In genomic region chr4:105708376-105709080, GRCh38 we compare ENCODE assay signal across 1 cellular context.
A peak's percentile ranks its signal among the peaks of the same experiment; 100 is the strongest.
TF ChIP-seq lines count a peak whose summit lies in the region.

GSTCD (plus strand) TSS chr4:105708784; CDS start chr4:105717614, 8,830 bp downstream.
INTS12 (minus strand) TSS chr4:105708689; CDS start chr4:105700005, 8,684 bp downstream.

TF ChIP-seq in HEK293, 187 proteins besides CTCF, POLR2A, EP300 and RAD21 (continued from another document and continues in another):
- TF ChIP-seq ZNF645 (tag by site-specific recombination; IDR thresholded peaks at IDR 0.05), result 0 out of 2 replicates have a peak, but pooled peaks have one; percentile 18
- TF ChIP-seq ZNF239 (tag by site-specific recombination; IDR thresholded peaks at IDR 0.05), result peak; percentile 64; the same call in 1 of the 2 replicates
- no peak for TF ChIP-seq ZFP41 (tag by site-specific recombination; IDR thresholded peaks at IDR 0.05; ENCODE audit: borderline replicate concordance)
- TF ChIP-seq ZNF16 (tag by site-specific recombination; IDR thresholded peaks at IDR 0.05; ENCODE audit: low read depth), result no peak
- 0 out of 2 replicates have a peak, but pooled peaks have one; percentile 22 for TF ChIP-seq MYNN (tag by site-specific recombination; IDR thresholded peaks at IDR 0.05; ENCODE audit: borderline replicate concordance)
- 0 out of 2 replicates have a peak, but pooled peaks have one; percentile 35 for TF ChIP-seq ZNF174 (tag by site-specific recombination; IDR thresholded peaks at IDR 0.05)
- TF ChIP-seq ZNF521 (tag by site-specific recombination; IDR thresholded peaks at IDR 0.05), result no peak
- no peak; the same call in none of the 2 replicates for TF ChIP-seq EGR2 (tag by site-specific recombination; IDR thresholded peaks at IDR 0.05; ENCODE audit: low read depth)
- peak; percentile 34; the same call in 1 of the 2 replicates for TF ChIP-seq ZSCAN16 (tag by site-specific recombination; IDR thresholded peaks at IDR 0.05)
- TF ChIP-seq HOXC10 (CRISPR knock-in tag; IDR thresholded peaks at IDR 0.05), result no peak
- TF ChIP-seq ZNF175 (tag by site-specific recombination; IDR thresholded peaks at IDR 0.05), result no peak
- no peak for TF ChIP-seq ZNF155 (tag by site-specific recombination; IDR thresholded peaks at IDR 0.05)
- no peak for TF ChIP-seq ZNF19 (tag by site-specific recombination; IDR thresholded peaks at IDR 0.05; ENCODE audit: low read depth)
- TF ChIP-seq PBX3 (CRISPR knock-in tag; IDR thresholded peaks at IDR 0.05), result peak; percentile 59; the same call in 1 of the 2 replicates
- TF ChIP-seq ZNF132 (tag by site-specific recombination; IDR thresholded peaks at IDR 0.05; ENCODE audit: borderline replicate concordance), result no peak
- TF ChIP-seq ZBTB10 (tag by site-specific recombination; IDR thresholded peaks at IDR 0.05), result peak; percentile 48; the same call in 1 of the 2 replicates
- peak; percentile 78; the same call in 1 of the 2 replicates for TF ChIP-seq REPIN1 (tag by site-specific recombination; IDR thresholded peaks at IDR 0.05; ENCODE audit: low read depth)
- peak; percentile 92; the same call in 1 of the 2 replicates for TF ChIP-seq ZNF626 (tag by site-specific recombination; IDR thresholded peaks at IDR 0.05)
- TF ChIP-seq ZSCAN30 (tag by site-specific recombination; IDR thresholded peaks at IDR 0.05), result peak; percentile 99
- TF ChIP-seq ZBTB8A (tag by site-specific recombination; IDR thresholded peaks at IDR 0.05), result peak; percentile 67
- peak; percentile 90 for TF ChIP-seq ZBTB17 (tag by site-specific recombination; IDR thresholded peaks at IDR 0.05)
- TF ChIP-seq YY1 (tag by site-specific recombination; IDR thresholded peaks at IDR 0.05), result peak; percentile 88
- peak; percentile 50; the same call in 1 of the 2 replicates for TF ChIP-seq PRDM4 (tag by site-specific recombination; IDR thresholded peaks at IDR 0.05)
- TF ChIP-seq ZEB2 (tag by site-specific recombination; IDR thresholded peaks at IDR 0.05), result peak; percentile 100
- TF ChIP-seq KLF17 (tag by site-specific recombination; IDR thresholded peaks at IDR 0.05), result peak; percentile 98
- TF ChIP-seq ZNF426 (tag by site-specific recombination; IDR thresholded peaks at IDR 0.05), result no peak
- TF ChIP-seq ZNF660 (tag by site-specific recombination; IDR thresholded peaks at IDR 0.05), result peak; percentile 99
- no peak for TF ChIP-seq ZNF48 (tag by site-specific recombination; IDR thresholded peaks at IDR 0.05)
- 0 out of 2 replicates have a peak, but pooled peaks have one; percentile 74 for TF ChIP-seq ZNF558 (tag by site-specific recombination; IDR thresholded peaks at IDR 0.05)
- TF ChIP-seq ZNF585B (tag by site-specific recombination; IDR thresholded peaks at IDR 0.05), result no peak
- no peak for TF ChIP-seq ZNF544 (tag by site-specific recombination; IDR thresholded peaks at IDR 0.05)
- no peak for TF ChIP-seq SETDB1 (IDR thresholded peaks at IDR 0.05; ENCODE audit: insufficient read length, low read length)
- no peak for TF ChIP-seq ZNF791 (tag by site-specific recombination; IDR thresholded peaks at IDR 0.05)
- TF ChIP-seq ZNF423 (tag by site-specific recombination; IDR thresholded peaks at IDR 0.05), result no peak
- TF ChIP-seq ZFP3 (tag by site-specific recombination; IDR thresholded peaks at IDR 0.05; ENCODE audit: low read depth), result no peak
- no peak for TF ChIP-seq ZNF701 (tag by site-specific recombination; IDR thresholded peaks at IDR 0.05)
- peak; percentile 65 for TF ChIP-seq PRDM10 (tag by site-specific recombination; IDR thresholded peaks at IDR 0.05)
- TF ChIP-seq ZNF280C (tag by site-specific recombination; IDR thresholded peaks at IDR 0.05), result no peak
- TF ChIP-seq ZNF518A (tag by site-specific recombination; conservative IDR thresholded peaks at IDR 0.05; ENCODE audit: low read depth), result peak; percentile 77
- 0 out of 2 replicates have a peak, but pooled peaks have one; percentile 15 for TF ChIP-seq OSR2 (tag by site-specific recombination; IDR thresholded peaks at IDR 0.05)
